1 cellular context compared by ENCODE assay signal in genomic region chr9:93500571-93501298, GRCh38.
TF ChIP-seq lines count a peak whose summit lies in the region.

No MANE protein-coding gene starts in this region.

TF ChIP-seq in SK-N-SH, 30 proteins besides CTCF, POLR2A, EP300 and RAD21 (continued from another document):
- TF ChIP-seq PBX3 (IDR thresholded peaks at IDR 0.05) (no peak), RCOR1 (IDR thresholded peaks at IDR 0.05; ENCODE audit: low read length) (no peak), CHD2 (IDR thresholded peaks at IDR 0.05; ENCODE audit: low read length, partially characterized antibody) (no peak)
